8 cellular contexts compared by ENCODE assay signal in genomic region chr2:218230882-218231281, GRCh38. TPM values are rescaled to one million over a fixed set of nuclear protein-coding genes. Genes with fewer than 3 reads are reported as not detected.
DNase-seq lines count a peak whose midpoint lies in the region; ATAC-seq and TF ChIP-seq lines count a peak whose summit lies in the region.

No MANE protein-coding gene starts in this region.

- no peak overlapping the region for H3K4me3 Mint-ChIP-seq in CD14-positive monocyte
- H3K4me3 Mint-ChIP-seq in activated CD8-positive, alpha-beta T cell treated with anti-CD3 and anti-CD28 coated beads for 36 hours: no peak overlapping the region

- peaks cover 0 to 2% (median 0%) of the 10 kb centered on the region in 7 donors for H3K9me3 Mint-ChIP-seq in CD14-positive monocyte
- H3K9me3 Mint-ChIP-seq in activated CD8-positive, alpha-beta T cell treated with anti-CD3 and anti-CD28 coated beads for 36 hours: no peaks in the 10 kb centered on the region

- H3K4me3 ChIP-seq in kidney epithelial cell (ENCODE audit: low read depth, low read length) (no peak overlapping the region), psoas muscle (no peak overlapping the region)

- H3K36me3 ChIP-seq in kidney epithelial cell (ENCODE audit: control insufficient read depth, insufficient read depth, low read length): no peaks in the 10 kb centered on the region
- peaks cover 26 to 100% of the 10 kb centered on the region in 2 donors for H3K36me3 ChIP-seq in psoas muscle (ENCODE audit: insufficient read depth in 1 of 2, low read depth in 1 of 2)

- peaks cover 47% of the 10 kb centered on the region for H3K4me1 Mint-ChIP-seq in CD14-positive monocyte
- peaks cover 62% of the 10 kb centered on the region for H3K4me1 Mint-ChIP-seq in activated CD8-positive, alpha-beta T cell treated with anti-CD3 and anti-CD28 coated beads for 36 hours (ENCODE audit: low read depth)

- CTCF ChIA-PET in activated CD8-positive, alpha-beta T cell treated with anti-CD3 and anti-CD28 coated beads for 36 hours (lab: Charles Lee): interaction anchor here (0.8 to 4.8 kb wide), 9 partner anchors 10 to 56 kb away, joined by 3 to 50 read pairs (median 5); partner anchors contain the start of genes AAMP, ARPC2 and PNKD

- WGBS in psoas muscle, 3 donors: 4 to 18% (median 5%) methylated on average over 1 of the region's 1 CpG

- no peak overlapping the region for H3K27ac ChIP-seq in psoas muscle

- H3K27me3 Mint-ChIP-seq in CD14-positive monocyte (ENCODE audit: low read depth in 3 of 3): no peaks in the 10 kb centered on the region
- no peaks in the 10 kb centered on the region for H3K27me3 Mint-ChIP-seq in activated CD8-positive, alpha-beta T cell treated with anti-CD3 and anti-CD28 coated beads for 36 hours

- POLR2A ChIA-PET in activated CD8-positive, alpha-beta T cell treated with anti-CD3 and anti-CD28 coated beads for 36 hours (lab: Charles Lee): interaction anchor here (0.9 to 8.5 kb wide), 10 partner anchors 9 to 43 kb away, joined by 3 to 75 read pairs (median 6); no protein-coding TSS in a partner anchor

- peak; percentile 91 for ATAC-seq in GM18909 (IDR thresholded peaks at IDR 0.05; ENCODE audit: poor library complexity, unreplicated experiment)
- peak; percentile 34 for ATAC-seq in HG03442 (IDR thresholded peaks at IDR 0.05; ENCODE audit: unreplicated experiment)
- ATAC-seq in activated CD8-positive, alpha-beta T cell treated with anti-CD3 and anti-CD28 coated beads for 36 hours: peak; percentile 78
- no peak for ATAC-seq in psoas muscle

- intact Hi-C loops in CD14-positive monocyte (cut with micrococcal nuclease) (loop anchor here in 1 of 2 donors (5.0 kb wide), 1 partner anchor 44 kb away; no protein-coding TSS in a partner anchor), psoas muscle (cut with DNase I) (no loop called here)
- intact Hi-C loops in activated CD8-positive, alpha-beta T cell treated with anti-CD3 and anti-CD28 coated beads for 36 hours (cut with micrococcal nuclease): no loop called here

- DNase-seq in CD14-positive monocyte (ENCODE audit: low spot score) (no peak), kidney epithelial cell (ENCODE audit: low read depth) (peak; percentile 69), middle frontal gyrus (ENCODE audit: extremely low spot score, low spot score) (no peak), psoas muscle (no peak), T1000 (lab: John Stamatoyannopoulos, UW) (no peak)
- DNase-seq in activated CD8-positive, alpha-beta T cell treated with anti-CD3 and anti-CD28 coated beads for 36 hours: peak; percentile 68

- peak overlapping the region; percentile 18 to 88 (median 85) for H3K27ac Mint-ChIP-seq in CD14-positive monocyte
- peak overlapping the region; percentile 81 for H3K27ac Mint-ChIP-seq in activated CD8-positive, alpha-beta T cell treated with anti-CD3 and anti-CD28 coated beads for 36 hours

- TF ChIP-seq CTCF in CD14-positive monocyte (IDR thresholded peaks at IDR 0.05) (peak; percentile 56), kidney epithelial cell (IDR thresholded peaks at IDR 0.05; ENCODE audit: insufficient read depth, low read length, poor library complexity, severe bottlenecking) (peak; percentile 51), psoas muscle (IDR thresholded peaks at IDR 0.05) (no peak)
- TF ChIP-seq CTCF in activated CD8-positive, alpha-beta T cell treated with anti-CD3 and anti-CD28 coated beads for 36 hours (IDR thresholded peaks at IDR 0.05): peak; percentile 44

- H3K36me3 Mint-ChIP-seq in CD14-positive monocyte: peaks cover 74 to 89% of the 10 kb centered on the region in 2 donors
- peaks cover 82% of the 10 kb centered on the region for H3K36me3 Mint-ChIP-seq in activated CD8-positive, alpha-beta T cell treated with anti-CD3 and anti-CD28 coated beads for 36 hours (ENCODE audit: low read depth)

- H3K27me3 ChIP-seq in kidney epithelial cell (ENCODE audit: control insufficient read depth, insufficient read depth, low read length): no peaks in the 10 kb centered on the region
- H3K27me3 ChIP-seq in psoas muscle (ENCODE audit: insufficient read depth in 3 of 3, low read length in 2 of 3): no peaks in the 10 kb centered on the region

- H3K9me3 ChIP-seq in psoas muscle: no peaks in the 10 kb centered on the region

- peaks cover 23% of the 10 kb centered on the region for H3K4me1 ChIP-seq in psoas muscle

RNA-seq across cellular contexts. Expression of gene ARPC2, which starts 13.9 kb away (rescaled TPM):
- polyA plus RNA-seq in CD14-positive monocyte (1,000 to 10,000 TPM; 1,162 to 1,227 TPM), psoas muscle (100 to 1,000 TPM; 170 to 274 (median 244) TPM)
- 100 to 1,000 TPM; 636 to 644 TPM for total RNA-seq in activated CD8-positive, alpha-beta T cell treated with anti-CD3 and anti-CD28 coated beads for 36 hours
- total RNA-seq in kidney epithelial cell (387 and 464 TPM in 2 replicates), psoas muscle (100 to 1,000 TPM; 150 to 218 (median 188) TPM)

RNA-seq across cellular contexts. Expression of gene GPBAR1, which starts 29.9 kb away (rescaled TPM):
- polyA plus RNA-seq in CD14-positive monocyte: 100 to 1,000 TPM; 143 to 181 TPM
- under 1 TPM; 0.16 to 0.45 TPM for total RNA-seq in activated CD8-positive, alpha-beta T cell treated with anti-CD3 and anti-CD28 coated beads for 36 hours
- 0.92 TPM in 1 of 2 replicates, not detected in the other for total RNA-seq in kidney epithelial cell
- total RNA-seq in psoas muscle: under 1 TPM; 0.24 to 0.74 (median 0.24) TPM
- under 1 TPM; 0.45 to 0.59 (median 0.56) TPM for polyA plus RNA-seq in psoas muscle

RNA-seq across cellular contexts. Expression of gene AAMP, which starts 39.1 kb away (rescaled TPM):
- polyA plus RNA-seq in CD14-positive monocyte (10 to 100 TPM; 90.8 to 98.7 TPM), psoas muscle (100 to 1,000 TPM in 2 of 3 donors, 10 to 100 TPM in 1; 73.8 to 120 (median 115) TPM)
- 10 to 100 TPM; 75.8 to 82.8 TPM for total RNA-seq in activated CD8-positive, alpha-beta T cell treated with anti-CD3 and anti-CD28 coated beads for 36 hours
- total RNA-seq in kidney epithelial cell (173 and 174 TPM in 2 replicates), psoas muscle (10 to 100 TPM; 52.7 to 70.6 (median 62.5) TPM)

RNA-seq across cellular contexts. Expression of gene PNKD, which starts 39.4 kb away (rescaled TPM):
- polyA plus RNA-seq in CD14-positive monocyte (10 to 100 TPM; 79.8 to 92.0 TPM), psoas muscle (10 to 100 TPM; 55.6 to 86.9 (median 68.1) TPM)
- 10 to 100 TPM; 19.8 to 24.4 TPM for total RNA-seq in activated CD8-positive, alpha-beta T cell treated with anti-CD3 and anti-CD28 coated beads for 36 hours
- total RNA-seq in kidney epithelial cell (36.8 and 45.4 TPM in 2 replicates), psoas muscle (10 to 100 TPM; 31.5 to 54.5 (median 41.0) TPM)

Comparison
In these comparisons a context has a peak if more than half of its experiments do, and no peak if none do; other contexts are left out.
1. DNase-seq: peak in activated CD8-positive, alpha-beta T cell treated with anti-CD3 and anti-CD28 coated beads for 36 hours (single experiment) and kidney epithelial cell (single experiment); none in CD14-positive monocyte (single experiment), middle frontal gyrus (single experiment), psoas muscle (0 of 2) and T1000 (single experiment).
2. ATAC-seq: peak in GM18909 (single experiment), HG03442 (single experiment) and activated CD8-positive, alpha-beta T cell treated with anti-CD3 and anti-CD28 coated beads for 36 hours (single experiment); none in psoas muscle (0 of 4).